Comparison of ENCODE assay signal across 1 cellular context in genomic region chr12:121719926-121720414, GRCh38.
A peak's percentile ranks its signal among the peaks of the same experiment; 100 is the strongest.
TF ChIP-seq lines count a peak whose summit lies in the region.

No MANE protein-coding gene starts in this region.

TF ChIP-seq in HEK293, 187 proteins besides CTCF, POLR2A, EP300 and RAD21 (continued from another document):
- peak; percentile 91 for TF ChIP-seq ZNF398 (tag by site-specific recombination; IDR thresholded peaks at IDR 0.05)
- TF ChIP-seq ZNF610 (tag by site-specific recombination; IDR thresholded peaks at IDR 0.05; ENCODE audit: borderline replicate concordance), result no peak
- TF ChIP-seq ZBTB20 (tag by site-specific recombination; IDR thresholded peaks at IDR 0.05), result no peak; the same call in 1 of the 2 replicates
- TF ChIP-seq ZNF174 (tag by site-specific recombination; IDR thresholded peaks at IDR 0.05), result no peak
- TF ChIP-seq, protein P1, sequence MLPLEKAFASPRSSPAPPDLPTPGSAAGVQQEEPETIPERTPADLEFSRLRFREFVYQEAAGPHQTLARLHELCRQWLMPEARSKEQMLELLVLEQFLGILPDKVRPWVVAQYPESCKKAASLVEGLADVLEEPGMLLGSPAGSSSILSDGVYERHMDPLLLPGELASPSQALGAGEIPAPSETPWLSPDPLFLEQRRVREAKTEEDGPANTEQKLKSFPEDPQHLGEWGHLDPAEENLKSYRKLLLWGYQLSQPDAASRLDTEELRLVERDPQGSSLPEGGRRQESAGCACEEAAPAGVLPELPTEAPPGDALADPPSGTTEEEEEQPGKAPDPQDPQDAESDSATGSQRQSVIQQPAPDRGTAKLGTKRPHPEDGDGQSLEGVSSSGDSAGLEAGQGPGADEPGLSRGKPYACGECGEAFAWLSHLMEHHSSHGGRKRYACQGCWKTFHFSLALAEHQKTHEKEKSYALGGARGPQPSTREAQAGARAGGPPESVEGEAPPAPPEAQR (tag by site-specific recombination; IDR thresholded peaks at IDR 0.05), result no peak
- TF ChIP-seq ZBTB17 (tag by site-specific recombination; IDR thresholded peaks at IDR 0.05), result peak; percentile 86
- TF ChIP-seq ZBTB26 (tag by site-specific recombination; optimal IDR thresholded peaks at IDR 0.05), result no peak
- no peak for TF ChIP-seq ZFP41 (tag by site-specific recombination; IDR thresholded peaks at IDR 0.05; ENCODE audit: borderline replicate concordance)
- TF ChIP-seq SP3 (tag by site-specific recombination; IDR thresholded peaks at IDR 0.05), result 0 out of 2 replicates have a peak, but pooled peaks have one; percentile 48
- TF ChIP-seq, protein P2, sequence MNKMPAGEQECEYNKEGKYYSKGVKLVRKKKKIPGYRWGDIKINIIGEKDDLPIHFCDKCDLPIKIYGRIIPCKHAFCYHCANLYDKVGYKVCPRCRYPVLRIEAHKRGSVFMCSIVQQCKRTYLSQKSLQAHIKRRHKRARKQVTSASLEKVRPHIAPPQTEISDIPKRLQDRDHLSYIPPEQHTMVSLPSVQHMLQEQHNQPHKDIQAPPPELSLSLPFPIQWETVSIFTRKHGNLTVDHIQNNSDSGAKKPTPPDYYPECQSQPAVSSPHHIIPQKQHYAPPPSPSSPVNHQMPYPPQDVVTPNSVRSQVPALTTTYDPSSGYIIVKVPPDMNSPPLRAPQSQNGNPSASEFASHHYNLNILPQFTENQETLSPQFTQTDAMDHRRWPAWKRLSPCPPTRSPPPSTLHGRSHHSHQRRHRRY (tag by site-specific recombination; IDR thresholded peaks at IDR 0.05), result no peak
- no peak for TF ChIP-seq ZNF169 (tag by site-specific recombination; IDR thresholded peaks at IDR 0.05)
- TF ChIP-seq IKZF3 (tag by site-specific recombination; IDR thresholded peaks at IDR 0.05), result peak; percentile 52; the same call in 1 of the 2 replicates
- peak; percentile 11; the same call in 1 of the 2 replicates for TF ChIP-seq ZBTB44 (tag by site-specific recombination; IDR thresholded peaks at IDR 0.05)
- TF ChIP-seq, protein P3, sequence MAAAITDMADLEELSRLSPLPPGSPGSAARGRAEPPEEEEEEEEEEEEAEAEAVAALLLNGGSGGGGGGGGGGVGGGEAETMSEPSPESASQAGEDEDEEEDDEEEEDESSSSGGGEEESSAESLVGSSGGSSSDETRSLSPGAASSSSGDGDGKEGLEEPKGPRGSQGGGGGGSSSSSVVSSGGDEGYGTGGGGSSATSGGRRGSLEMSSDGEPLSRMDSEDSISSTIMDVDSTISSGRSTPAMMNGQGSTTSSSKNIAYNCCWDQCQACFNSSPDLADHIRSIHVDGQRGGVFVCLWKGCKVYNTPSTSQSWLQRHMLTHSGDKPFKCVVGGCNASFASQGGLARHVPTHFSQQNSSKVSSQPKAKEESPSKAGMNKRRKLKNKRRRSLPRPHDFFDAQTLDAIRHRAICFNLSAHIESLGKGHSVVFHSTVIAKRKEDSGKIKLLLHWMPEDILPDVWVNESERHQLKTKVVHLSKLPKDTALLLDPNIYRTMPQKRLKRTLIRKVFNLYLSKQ (tag by site-specific recombination; IDR thresholded peaks at IDR 0.05; ENCODE audit: borderline replicate concordance), result no peak
- TF ChIP-seq ZNF184 (tag by site-specific recombination; IDR thresholded peaks at IDR 0.05), result peak; percentile 74; the same call in 1 of the 2 replicates
- TF ChIP-seq RBAK (tag by site-specific recombination; IDR thresholded peaks at IDR 0.05), result 0 out of 2 replicates have a peak, but pooled peaks have one; percentile 5
- TF ChIP-seq BCL6B (tag by site-specific recombination; IDR thresholded peaks at IDR 0.05), result no peak
- no peak for TF ChIP-seq ZNF837 (tag by site-specific recombination; IDR thresholded peaks at IDR 0.05)
- TF ChIP-seq ZNF23 (tag by site-specific recombination; IDR thresholded peaks at IDR 0.05; ENCODE audit: borderline replicate concordance), result no peak
- TF ChIP-seq MYNN (tag by site-specific recombination; IDR thresholded peaks at IDR 0.05; ENCODE audit: borderline replicate concordance), result peak; percentile 24; the same call in 1 of the 2 replicates
- no peak for TF ChIP-seq ZNF549 (tag by site-specific recombination; IDR thresholded peaks at IDR 0.05)
- no peak for TF ChIP-seq ZNF426 (tag by site-specific recombination; IDR thresholded peaks at IDR 0.05)
- TF ChIP-seq, protein P4, sequence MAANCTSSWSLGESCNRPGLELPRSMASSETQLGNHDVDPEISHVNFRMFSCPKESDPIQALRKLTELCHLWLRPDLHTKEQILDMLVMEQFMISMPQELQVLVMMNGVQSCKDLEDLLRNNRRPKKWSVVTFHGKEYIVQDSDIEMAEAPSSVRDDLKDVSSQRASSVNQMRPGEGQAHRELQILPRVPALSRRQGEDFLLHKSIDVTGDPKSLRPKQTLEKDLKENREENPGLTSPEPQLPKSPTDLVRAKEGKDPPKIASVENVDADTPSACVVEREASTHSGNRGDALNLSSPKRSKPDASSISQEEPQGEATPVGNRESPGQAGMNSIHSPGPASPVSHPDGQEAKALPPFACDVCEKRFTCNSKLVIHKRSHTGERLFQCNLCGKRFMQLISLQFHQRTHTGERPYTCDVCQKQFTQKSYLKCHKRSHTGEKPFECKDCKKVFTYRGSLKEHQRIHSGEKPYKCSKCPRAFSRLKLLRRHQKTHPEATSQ (tag by site-specific recombination; IDR thresholded peaks at IDR 0.05), result peak; percentile 84; the same call in 1 of the 2 replicates
- peak; percentile 57; the same call in 1 of the 2 replicates for TF ChIP-seq ZNF391 (tag by site-specific recombination; IDR thresholded peaks at IDR 0.05; ENCODE audit: borderline replicate concordance, low read depth)
- TF ChIP-seq ZNF302 (tag by site-specific recombination; IDR thresholded peaks at IDR 0.05; ENCODE audit: low read depth), result no peak
- TF ChIP-seq ZNF518A (tag by site-specific recombination; conservative IDR thresholded peaks at IDR 0.05; ENCODE audit: low read depth), result no peak
- TF ChIP-seq BCL11B (tag by site-specific recombination; IDR thresholded peaks at IDR 0.05; ENCODE audit: low read depth), result no peak
- TF ChIP-seq ZNF280D (tag by site-specific recombination; IDR thresholded peaks at IDR 0.05), result no peak
- no peak for TF ChIP-seq ZNF37A (tag by site-specific recombination; IDR thresholded peaks at IDR 0.05)
- peak; percentile 89 for TF ChIP-seq ZSCAN23 (tag by site-specific recombination; IDR thresholded peaks at IDR 0.05)
